1 cellular context compared by ENCODE assay signal in the genomic region with DNA sequence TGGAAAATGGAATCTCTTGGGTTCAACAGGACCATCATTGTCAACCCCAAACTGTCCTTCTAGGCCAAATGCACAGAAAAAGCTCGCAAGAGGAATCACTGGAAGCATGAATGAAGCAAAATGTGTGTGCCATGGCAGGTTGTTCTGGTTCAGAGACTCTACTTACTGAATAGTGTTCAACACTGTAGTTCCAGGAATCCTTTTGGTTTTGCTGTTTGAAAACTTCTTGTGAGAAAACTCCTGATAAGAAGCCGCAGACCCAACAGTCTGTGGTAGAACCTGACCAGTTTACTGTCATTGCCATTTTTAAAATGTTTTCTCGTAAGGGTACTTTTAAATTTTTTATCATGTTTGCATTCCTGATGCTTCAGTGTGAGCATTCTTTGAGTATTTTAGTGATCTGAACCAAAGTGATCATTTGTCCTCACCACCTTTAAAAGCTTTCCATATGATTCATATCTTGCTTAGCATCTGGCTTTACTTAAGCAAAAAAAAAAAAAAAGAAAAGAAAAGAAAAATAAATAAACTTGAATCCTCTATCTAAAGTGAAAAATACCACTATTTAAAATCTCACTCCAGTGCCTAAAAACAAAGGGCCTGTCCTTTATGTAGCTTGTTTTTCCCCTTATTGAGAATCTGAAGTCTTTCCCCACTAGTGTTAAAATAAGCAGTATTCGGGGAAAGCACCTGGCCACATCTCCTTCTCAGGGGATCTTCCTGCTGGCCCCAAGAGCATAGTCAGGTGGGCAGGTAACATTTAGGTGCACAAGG.
TF ChIP-seq lines count a peak whose summit lies in the region.

No MANE protein-coding gene starts in this region.

TF ChIP-seq in HepG2, 621 proteins besides CTCF, POLR2A, EP300 and RAD21 (continued from another document):
- TF ChIP-seq, protein P1, sequence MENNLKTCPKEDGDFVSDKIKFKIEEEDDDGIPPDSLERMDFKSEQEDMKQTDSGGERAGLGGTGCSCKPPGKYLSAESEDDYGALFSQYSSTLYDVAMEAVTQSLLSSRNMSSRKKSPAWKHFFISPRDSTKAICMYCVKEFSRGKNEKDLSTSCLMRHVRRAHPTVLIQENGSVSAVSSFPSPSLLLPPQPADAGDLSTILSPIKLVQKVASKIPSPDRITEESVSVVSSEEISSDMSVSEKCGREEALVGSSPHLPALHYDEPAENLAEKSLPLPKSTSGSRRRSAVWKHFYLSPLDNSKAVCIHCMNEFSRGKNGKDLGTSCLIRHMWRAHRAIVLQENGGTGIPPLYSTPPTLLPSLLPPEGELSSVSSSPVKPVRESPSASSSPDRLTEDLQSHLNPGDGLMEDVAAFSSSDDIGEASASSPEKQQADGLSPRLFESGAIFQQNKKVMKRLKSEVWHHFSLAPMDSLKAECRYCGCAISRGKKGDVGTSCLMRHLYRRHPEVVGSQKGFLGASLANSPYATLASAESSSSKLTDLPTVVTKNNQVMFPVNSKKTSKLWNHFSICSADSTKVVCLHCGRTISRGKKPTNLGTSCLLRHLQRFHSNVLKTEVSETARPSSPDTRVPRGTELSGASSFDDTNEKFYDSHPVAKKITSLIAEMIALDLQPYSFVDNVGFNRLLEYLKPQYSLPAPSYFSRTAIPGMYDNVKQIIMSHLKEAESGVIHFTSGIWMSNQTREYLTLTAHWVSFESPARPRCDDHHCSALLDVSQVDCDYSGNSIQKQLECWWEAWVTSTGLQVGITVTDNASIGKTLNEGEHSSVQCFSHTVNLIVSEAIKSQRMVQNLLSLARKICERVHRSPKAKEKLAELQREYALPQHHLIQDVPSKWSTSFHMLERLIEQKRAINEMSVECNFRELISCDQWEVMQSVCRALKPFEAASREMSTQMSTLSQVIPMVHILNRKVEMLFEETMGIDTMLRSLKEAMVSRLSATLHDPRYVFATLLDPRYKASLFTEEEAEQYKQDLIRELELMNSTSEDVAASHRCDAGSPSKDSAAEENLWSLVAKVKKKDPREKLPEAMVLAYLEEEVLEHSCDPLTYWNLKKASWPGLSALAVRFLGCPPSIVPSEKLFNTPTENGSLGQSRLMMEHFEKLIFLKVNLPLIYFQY (CRISPR knock-in tag; IDR thresholded peaks at IDR 0.05; ENCODE audit: borderline replicate concordance) = no peak
- no peak for TF ChIP-seq SIN3A (IDR thresholded peaks at IDR 0.05; ENCODE audit: borderline replicate concordance, low read depth, low read length)
